7 cellular contexts compared by ENCODE assay signal in the genomic region with DNA sequence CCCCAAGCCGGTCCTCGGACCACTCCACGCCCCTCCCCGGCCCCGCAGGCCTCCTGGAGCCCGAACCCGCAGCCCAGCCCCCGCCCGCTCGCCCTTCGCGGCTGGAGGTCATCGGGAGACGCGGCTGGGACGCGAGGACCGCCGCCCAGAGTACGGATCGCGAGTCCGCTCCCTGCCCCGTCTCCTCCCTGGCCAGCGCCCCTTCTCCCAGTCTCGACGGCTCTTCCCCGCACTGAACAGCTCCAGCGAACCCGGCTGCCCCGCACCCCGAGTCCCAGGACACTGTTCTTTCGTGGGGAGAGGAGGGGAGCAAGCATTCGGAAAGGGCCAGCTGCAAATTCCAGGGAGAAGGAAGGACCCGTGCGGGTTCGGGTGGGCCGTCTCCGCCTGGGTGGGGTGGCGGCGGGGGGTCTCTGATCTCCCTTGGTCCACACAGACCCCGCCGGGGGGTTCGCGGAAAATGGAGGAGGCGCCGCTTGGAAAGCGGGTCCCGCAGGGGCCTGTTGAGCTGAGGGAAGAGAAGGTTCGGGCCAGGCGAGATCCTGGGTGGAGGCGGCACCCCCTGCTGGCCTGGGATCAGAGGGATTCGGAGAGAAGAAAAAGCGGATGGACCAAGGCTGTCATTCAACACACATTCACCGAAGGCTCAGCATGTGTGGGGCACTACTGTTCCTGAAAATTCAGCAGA. TPM values are rescaled to one million over a fixed set of nuclear protein-coding genes. Genes with fewer than 3 reads are reported as not detected.
DNase-seq lines count a peak whose midpoint lies in the region; ATAC-seq, FAIRE-seq and TF ChIP-seq lines count a peak whose summit lies in the region.

No MANE protein-coding gene starts in this region.

- H3K4me3 ChIP-seq in mesenchymal stem cell (ENCODE audit: insufficient read depth in 1 of 2, low read depth in 1 of 2, low read length in 2 of 2) (peak overlapping the region; percentile 44 to 62), thyroid gland (replicated peaks in 1 of 3) (peak overlapping the region in 1 of 3 donors; percentile 34)

- no peak overlapping the region for H2BK15ac ChIP-seq in mesenchymal stem cell (ENCODE audit: low read depth, poor library complexity, severe bottlenecking)

- no peak overlapping the region for H2BK5ac ChIP-seq in mesenchymal stem cell (ENCODE audit: low read depth, low read length, poor library complexity, severe bottlenecking)

- no peak overlapping the region for H2BK120ac ChIP-seq in mesenchymal stem cell (ENCODE audit: low read depth, low read length)

- peaks cover 14 to 44% of the 10 kb centered on the region in 2 donors for H3K27me3 Mint-ChIP-seq in effector memory CD8-positive, alpha-beta T cell

- peaks cover 17 to 27% of the 10 kb centered on the region in 2 donors for H3K4me1 Mint-ChIP-seq in effector memory CD8-positive, alpha-beta T cell (ENCODE audit: low read depth in 2 of 2)

- H3K9me3 Mint-ChIP-seq in effector memory CD8-positive, alpha-beta T cell: no peaks in the 10 kb centered on the region

- H3K27me3 ChIP-seq in mesenchymal stem cell (ENCODE audit: control insufficient read depth in 1 of 2, insufficient read depth in 1 of 2, low read length in 2 of 2) (peaks cover 48 to 60% of the 10 kb centered on the region in 2 experiments), thyroid gland (peaks cover 8% of the 10 kb centered on the region)

- WGBS in mesenchymal stem cell: 2% methylated on average over 37 of the region's 55 CpGs
- WGBS in thyroid gland, 2 donors: 2 to 3% methylated on average over 29 to 31 of the region's 55 CpGs

- H3K18ac ChIP-seq in mesenchymal stem cell (ENCODE audit: low read depth in 1 of 2, low read length in 2 of 2): no peak overlapping the region

- no peaks in the 10 kb centered on the region for H3K36me3 ChIP-seq in mesenchymal stem cell (ENCODE audit: control insufficient read depth in 1 of 2, insufficient read depth in 2 of 2, low read depth in 1 of 2, low read length in 2 of 2)
- H3K36me3 ChIP-seq in thyroid gland: no peaks in the 10 kb centered on the region

- H4K8ac ChIP-seq in mesenchymal stem cell (ENCODE audit: low read length): peak overlapping the region; percentile 9

- no peak overlapping the region for H3K9ac ChIP-seq in mesenchymal stem cell (ENCODE audit: low read length)

- no peak overlapping the region for H3K23ac ChIP-seq in mesenchymal stem cell (ENCODE audit: low read length in 2 of 2)

- intact Hi-C loops in thyroid gland (cut with DNase I): loop anchor here (2.0 kb wide), 1 partner anchor 115 kb away; no protein-coding TSS in a partner anchor

- H2BK12ac ChIP-seq in mesenchymal stem cell (ENCODE audit: low read length in 2 of 2): no peak overlapping the region

- H3K4me1 ChIP-seq in mesenchymal stem cell (ENCODE audit: control insufficient read depth, insufficient read depth, low read depth, low read length) (peaks cover 36% of the 10 kb centered on the region), thyroid gland (peaks cover 11 to 34% of the 10 kb centered on the region in 2 donors)

- TF ChIP-seq POLR2A in thyroid gland (IDR thresholded peaks at IDR 0.05): no peak

- DNase-seq in DMS79 (lab: John Stamatoyannopoulos, UW) (peak; percentile 25), HTR-8/SVneo (ENCODE audit: insufficient read length, low spot score) (peak; percentile 95), SW480 (ENCODE audit: low spot score) (peak; percentile 75), mesenchymal stem cell (peak; percentile 73), thyroid gland (peak; percentile 68 to 73)
- no peak for DNase-seq in effector memory CD8-positive, alpha-beta T cell
- DNase-seq in stimulated activated naive CD4-positive, alpha-beta T cell treated with Interleukin-2 at 50 U/mL for 16 hours (lab: John Stamatoyannopoulos, UW): no peak

- H3K9me3 ChIP-seq in mesenchymal stem cell (ENCODE audit: control insufficient read depth, low read length) (no peaks in the 10 kb centered on the region), thyroid gland (no peaks in the 10 kb centered on the region)

- peak overlapping the region; percentile 89 for H3K4me2 ChIP-seq in mesenchymal stem cell (ENCODE audit: low read length, poor library complexity, severe bottlenecking)

- H2AFZ ChIP-seq in mesenchymal stem cell (ENCODE audit: low read depth, low read length): peak overlapping the region; percentile 36

- no peak overlapping the region for H4K91ac ChIP-seq in mesenchymal stem cell (ENCODE audit: low read length)

- H3K79me1 ChIP-seq in mesenchymal stem cell (replicated peaks; ENCODE audit: low read length, poor library complexity, severe bottlenecking): no peaks in the 10 kb centered on the region

- H2AK5ac ChIP-seq in mesenchymal stem cell (ENCODE audit: low read length, severe bottlenecking): no peak overlapping the region

- H3K36me3 Mint-ChIP-seq in effector memory CD8-positive, alpha-beta T cell (ENCODE audit: insufficient read depth): peaks cover 15% of the 10 kb centered on the region

- H3K27ac Mint-ChIP-seq in effector memory CD8-positive, alpha-beta T cell: no peak overlapping the region

- no peak overlapping the region for H3K4ac ChIP-seq in mesenchymal stem cell (ENCODE audit: low read depth in 1 of 2, low read length in 2 of 2)

- H3K4me3 Mint-ChIP-seq in effector memory CD8-positive, alpha-beta T cell: peak overlapping the region; percentile 79 to 81

- no peak for ATAC-seq in effector memory CD8-positive, alpha-beta T cell (replicated peaks)

- FAIRE-seq in HTR-8/SVneo (lab: Jason Lieb, UNC): peak; percentile 44

- H3K27ac ChIP-seq in mesenchymal stem cell (ENCODE audit: low read length, poor library complexity, severe bottlenecking) (no peak overlapping the region), thyroid gland (no peak overlapping the region)

- no peak overlapping the region for H3K14ac ChIP-seq in mesenchymal stem cell (ENCODE audit: low read length in 2 of 2)

- TF ChIP-seq CTCF in thyroid gland (IDR thresholded peaks at IDR 0.05): peak in 5 of 6 experiments; percentile 30 to 77 (median 67)

RNA-seq across cellular contexts. Expression of gene RTN4RL1, which starts 0.6 kb away (rescaled TPM):
- polyA plus RNA-seq in mesenchymal stem cell (2013, experiment 1 of 2): 0.10 TPM
- polyA plus RNA-seq in mesenchymal stem cell (2013, experiment 2 of 2): 0.04 TPM
- total RNA-seq in thyroid gland: 1 to 10 TPM; 1.6 to 4.9 (median 2.5) TPM

RNA-seq across cellular contexts. Expression of gene DPH1, which starts 4.2 kb away (rescaled TPM):
- 24.6 TPM for polyA plus RNA-seq in mesenchymal stem cell (2013, experiment 1 of 2)
- polyA plus RNA-seq in mesenchymal stem cell (2013, experiment 2 of 2): 23.7 TPM
- total RNA-seq in thyroid gland: 10 to 100 TPM; 41.6 to 61.1 (median 49.3) TPM

RNA-seq across cellular contexts. Expression of gene OVCA2, which starts 16.1 kb away (rescaled TPM):
- polyA plus RNA-seq in mesenchymal stem cell (2013, experiment 1 of 2): 72.1 TPM
- 72.9 TPM for polyA plus RNA-seq in mesenchymal stem cell (2013, experiment 2 of 2)
- 10 to 100 TPM; 37.6 to 54.1 (median 47.3) TPM for total RNA-seq in thyroid gland

RNA-seq across cellular contexts. Expression of gene HIC1, which starts 29.1 kb away (rescaled TPM):
- 25.3 TPM for polyA plus RNA-seq in mesenchymal stem cell (2013, experiment 1 of 2)
- 23.9 TPM for polyA plus RNA-seq in mesenchymal stem cell (2013, experiment 2 of 2)
- 10 to 100 TPM; 13.3 to 23.2 (median 18.3) TPM for total RNA-seq in thyroid gland

Comparison
In these comparisons a context has a peak if more than half of its experiments do, and no peak if none do; other contexts are left out.
1. DNase-seq: peak in DMS79 (single experiment), HTR-8/SVneo (single experiment), SW480 (single experiment), mesenchymal stem cell (single experiment) and thyroid gland (2 of 2); none in effector memory CD8-positive, alpha-beta T cell (0 of 3) and stimulated activated naive CD4-positive, alpha-beta T cell treated with Interleukin-2 at 50 U/mL for 16 hours (single experiment).